ENCODE assay signal across 26 cellular contexts in the genomic region with DNA sequence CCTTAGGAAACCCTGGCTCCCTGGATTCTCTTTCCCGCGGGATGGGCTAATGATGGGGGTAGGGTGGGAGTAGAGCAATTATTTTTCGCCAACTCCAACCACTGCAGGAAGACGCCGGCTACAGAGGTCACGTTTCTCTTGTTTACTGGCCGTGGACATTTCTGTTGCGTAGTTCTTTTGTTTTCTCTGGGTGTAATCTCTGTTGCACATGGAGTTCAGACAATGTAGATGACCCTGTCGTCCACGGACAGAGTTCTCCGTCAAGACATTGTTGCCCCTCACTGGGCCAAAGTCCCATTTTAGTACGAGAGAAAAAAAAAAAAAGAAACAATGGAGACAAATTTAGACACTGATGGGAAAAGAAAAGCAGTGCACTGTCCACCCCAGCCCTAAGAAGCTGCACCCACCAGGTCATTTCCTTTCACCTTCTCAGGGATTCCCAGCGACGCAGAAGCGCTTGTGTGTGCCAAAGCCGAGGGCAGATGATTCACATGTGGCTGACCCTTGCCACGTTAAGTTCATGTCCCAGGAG.
DNase-seq lines count a peak whose midpoint lies in the region; ATAC-seq and TF ChIP-seq lines count a peak whose summit lies in the region.
"Had no signal": no experiment of that assay in that cellular context is flagged by ENCODE, and none has a peak within 500 bp of the region (broad histone marks: within the 10 kb centered on the region; RNA-seq: fewer than 3 reads in every experiment).

No MANE protein-coding gene starts in this region.

- no peak for TF ChIP-seq CTCF in parathyroid adenoma (IDR thresholded peaks at IDR 0.05)

- H3K27me3 Mint-ChIP-seq in naive thymus-derived CD4-positive, alpha-beta T cell = peaks cover 0 to 21% (median 7%) of the 10 kb centered on the region in 5 donors
- H3K27me3 Mint-ChIP-seq: central memory CD8-positive, alpha-beta T cell had no signal

- CTCF ChIA-PET in naive thymus-derived CD4-positive, alpha-beta T cell (lab: Charles Lee) = no interaction called here

- H2AFZ ChIP-seq in parathyroid adenoma = no peak overlapping the region
- H2AFZ ChIP-seq: hepatocyte had no signal

- no peak overlapping the region for H3K4me3 Mint-ChIP-seq in naive thymus-derived CD4-positive, alpha-beta T cell
- H3K4me3 Mint-ChIP-seq: activated naive CD8-positive, alpha-beta T cell; CD8-positive, alpha-beta memory T cell; central memory CD8-positive, alpha-beta T cell; T-helper 2 cell treated with Interferon-gamma antibody and Interleukin-4, amounts not matched to agents 5 μg/mL and 100 μg/mL, for 36 hours had no signal

- no peaks in the 10 kb centered on the region for H3K27me3 ChIP-seq in parathyroid adenoma (ENCODE audit: control insufficient read depth, insufficient read depth, low read length)
- H3K27me3 ChIP-seq in naive thymus-derived CD4-positive, alpha-beta T cell (ENCODE audit: control insufficient read depth in 2 of 2, insufficient read depth in 2 of 2, low read length in 2 of 2) = no peaks in the 10 kb centered on the region
- H3K27me3 ChIP-seq: hepatocyte, sigmoid colon, stomach, tibial nerve had no signal

- H3K4me1 Mint-ChIP-seq in naive thymus-derived CD4-positive, alpha-beta T cell = no peaks in the 10 kb centered on the region
- H3K4me1 Mint-ChIP-seq: CD8-positive, alpha-beta memory T cell; central memory CD8-positive, alpha-beta T cell had no signal

- H3K79me2 ChIP-seq in parathyroid adenoma = no peaks in the 10 kb centered on the region
- H3K79me2 ChIP-seq: hepatocyte had no signal

- H3K9ac ChIP-seq in parathyroid adenoma = no peak overlapping the region

- H3K4me1 ChIP-seq in parathyroid adenoma = no peaks in the 10 kb centered on the region
- no peaks in the 10 kb centered on the region for H3K4me1 ChIP-seq in naive thymus-derived CD4-positive, alpha-beta T cell (ENCODE audit: control insufficient read depth in 2 of 2, insufficient read depth in 2 of 2, low read length in 2 of 2)
- H3K4me1 ChIP-seq: sigmoid colon, stomach had no signal

- POLR2A ChIA-PET in naive thymus-derived CD4-positive, alpha-beta T cell (lab: Charles Lee) = no interaction called here

- H3K4me2 ChIP-seq in parathyroid adenoma (ENCODE audit: low read length) = peak overlapping the region; percentile 44
- H3K4me2 ChIP-seq: hepatocyte had no signal

- H3K27ac ChIP-seq in parathyroid adenoma = peak overlapping the region; percentile 54
- no peak overlapping the region for H3K27ac ChIP-seq in naive thymus-derived CD4-positive, alpha-beta T cell (ENCODE audit: low read depth, low read length)
- H3K27ac ChIP-seq: hepatocyte, stomach, tibial nerve, WERI-Rb-1 had no signal

- H3K4me3 ChIP-seq in parathyroid adenoma (ENCODE audit: low read depth, low read length) = no peak overlapping the region
- H3K4me3 ChIP-seq in naive thymus-derived CD4-positive, alpha-beta T cell (ENCODE audit: low read length) = no peak overlapping the region
- H3K4me3 ChIP-seq: hepatocyte, sigmoid colon, stomach, tibial nerve had no signal

- H3K36me3 Mint-ChIP-seq in naive thymus-derived CD4-positive, alpha-beta T cell = no peaks in the 10 kb centered on the region
- H3K36me3 Mint-ChIP-seq: activated naive CD8-positive, alpha-beta T cell; CD8-positive, alpha-beta memory T cell had no signal

- ATAC-seq in Right ventricle myocardium superior (ENCODE audit: poor library complexity) = peak; percentile 51
- ATAC-seq in naive thymus-derived CD4-positive, alpha-beta T cell = no peak

- intact Hi-C loops in Right ventricle myocardium superior (cut with DNase I) (loop anchor here (10.0 kb wide), 1 partner anchor 213 kb away; no protein-coding TSS in a partner anchor), cardiac septum (cut with DNase I) (loop anchor here (2.0 to 10.0 kb wide), 3 partner anchors 167 to 217 kb away; partner anchors contain the start of gene EFNB2)
- intact Hi-C loops in naive thymus-derived CD4-positive, alpha-beta T cell (cut with micrococcal nuclease) = no loop called here

- H3K9me3 Mint-ChIP-seq in naive thymus-derived CD4-positive, alpha-beta T cell = no peaks in the 10 kb centered on the region
- H3K9me3 Mint-ChIP-seq: activated T-helper 2 cell treated with anti-CD3 and anti-CD28 coated beads, Interferon-gamma antibody, Interleukin-2, Interleukin-4, amounts not matched to agents 10 μg/mL and 5 μg/mL and 100 μg/mL, durations not matched to agents 14 hours and 24 hours and 36 hours; central memory CD8-positive, alpha-beta T cell; T-helper 2 cell treated with Interferon-gamma antibody and Interleukin-4, amounts not matched to agents 5 μg/mL and 100 μg/mL, for 36 hours had no signal

- no peaks in the 10 kb centered on the region for H3K9me3 ChIP-seq in parathyroid adenoma (ENCODE audit: control insufficient read depth, low read length)
- no peaks in the 10 kb centered on the region for H3K9me3 ChIP-seq in naive thymus-derived CD4-positive, alpha-beta T cell (ENCODE audit: control insufficient read depth in 2 of 3, low read length in 3 of 3)
- H3K9me3 ChIP-seq: sigmoid colon, stomach, tibial nerve had no signal

- H3K36me3 ChIP-seq in parathyroid adenoma (ENCODE audit: control insufficient read depth, insufficient read depth, low read length) = no peaks in the 10 kb centered on the region
- H3K36me3 ChIP-seq in naive thymus-derived CD4-positive, alpha-beta T cell (ENCODE audit: control insufficient read depth in 2 of 3, insufficient read depth in 3 of 3, low read length in 3 of 3) = no peaks in the 10 kb centered on the region
- H3K36me3 ChIP-seq: sigmoid colon, stomach, tibial nerve, WERI-Rb-1 had no signal

- DNase-seq in Right ventricle myocardium superior (peak; percentile 45), cardiac septum (ENCODE audit: low spot score) (no peak), left kidney (ENCODE audit: low read depth, low spot score) (peak; percentile 65), NCI-H524 treated with DMSO at 0.1 percent for 48 hours (lab: John Stamatoyannopoulos, UW) (no peak), cerebellar cortex (ENCODE audit: low spot score) (no peak), Ammon's horn (ENCODE audit: low spot score) (no peak)
- no peak for DNase-seq in naive thymus-derived CD4-positive, alpha-beta T cell
- DNase-seq: 8988T; activated CD4-positive, alpha-beta T cell treated with anti-CD3 and anti-CD28 coated beads, Interleukin-2, amount 50 U/mL, for 1 hour; activated CD8-positive, alpha-beta memory T cell treated with anti-CD3 and anti-CD28 coated beads, Interleukin-2, amount 50 U/mL, for 48 hours; CD8-positive, alpha-beta memory T cell; foreskin fibroblast; NCI-H1105 treated with DMSO at 0.1 percent for 48 hours; NCI-H2081; nucleus accumbens; sigmoid colon; stimulated activated CD8-positive, alpha-beta memory T cell treated with anti-CD3 and anti-CD28 coated beads, Interleukin-4, amount 100 ng/mL, for 48 hours; stomach; WERI-Rb-1 had no signal

- H3K27ac Mint-ChIP-seq in naive thymus-derived CD4-positive, alpha-beta T cell = no peak overlapping the region
- H3K27ac Mint-ChIP-seq: activated naive CD8-positive, alpha-beta T cell; activated T-helper 2 cell treated with anti-CD3 and anti-CD28 coated beads, Interferon-gamma antibody, Interleukin-2, Interleukin-4, amounts not matched to agents 10 μg/mL and 5 μg/mL and 100 μg/mL, durations not matched to agents 14 hours and 24 hours and 36 hours; T-helper 2 cell treated with Interferon-gamma antibody and Interleukin-4, amounts not matched to agents 5 μg/mL and 100 μg/mL, for 36 hours had no signal

Comparison
In these comparisons a context has a peak if more than half of its experiments do, and no peak if none do; other contexts are left out.
1. DNase-seq: peak in Right ventricle myocardium superior (single experiment) and left kidney (single experiment); none in cardiac septum (single experiment), NCI-H524 treated with DMSO at 0.1 percent for 48 hours (single experiment), cerebellar cortex (single experiment), naive thymus-derived CD4-positive, alpha-beta T cell (0 of 9) and Ammon's horn (single experiment).
2. intact Hi-C loops: an anchor here in Right ventricle myocardium superior (10.0 kb wide) and cardiac septum (2.0 to 10.0 kb wide); none called in naive thymus-derived CD4-positive, alpha-beta T cell.